9 cellular contexts compared by ENCODE assay signal in genomic region chr17:75774471-75774987, GRCh38. TPM values are rescaled to one million over a fixed set of nuclear protein-coding genes. Genes with fewer than 3 reads are reported as not detected.
A peak's percentile ranks its signal among the peaks of the same experiment; 100 is the strongest.
DNase-seq lines count a peak whose midpoint lies in the region; ATAC-seq, FAIRE-seq and TF ChIP-seq lines count a peak whose summit lies in the region.
"Had no signal": no experiment of that assay in that cellular context is flagged by ENCODE, and none has a peak within 500 bp of the region (broad histone marks: within the 10 kb centered on the region; RNA-seq: fewer than 3 reads in every experiment).

No MANE protein-coding gene starts in this region.

- POLR2A ChIA-PET in A549 (lab: Yijun Ruan, JAX) (interaction anchor here (0.9 to 4.2 kb wide), 4 partner anchors 9 to 128 kb away, joined by 3 to 40 read pairs (median 7); partner anchors contain the start of genes GALK1 and UNK), GM12878 (lab: Charles Lee) (interaction anchor here (1.2 to 5.3 kb wide), 3 partner anchors 9 to 21 kb away, joined by 3 to 40 read pairs (median 5); partner anchors contain the start of gene GALK1)

- RAD21 ChIA-PET in GM12878 (lab: Charles Lee; ENCODE audit: unreplicated experiment) = no interaction called here

- CTCF ChIA-PET in A549 (lab: Yijun Ruan, JAX) = interaction anchor here (1.0 to 9.7 kb wide), 10 partner anchors 9 to 140 kb away, joined by 3 to 131 read pairs (median 6); partner anchors contain the start of genes GALK1 and UNK
- CTCF ChIA-PET in GM12878 (lab: Yijun Ruan, JAX) = interaction anchor here (1.0 to 5.4 kb wide), 4 partner anchors 9 to 87 kb away, joined by 4 to 32 read pairs (median 18); partner anchors contain the start of gene GALK1

- TF ChIP-seq RAD21 in A549 (conservative IDR thresholded peaks at IDR 0.05 in 1 of 2, IDR thresholded peaks at IDR 0.05 in 1 of 2) = no peak
- no peak for TF ChIP-seq RAD21 in GM12878 (IDR thresholded peaks at IDR 0.05; ENCODE audit: insufficient read depth, low read depth, low read length)

- H3K4me3 ChIP-seq in A549 = no peak overlapping the region
- no peak overlapping the region for H3K4me3 ChIP-seq in DND-41 (ENCODE audit: low read depth in 1 of 2, low read length in 2 of 2)
- H3K4me3 ChIP-seq in GM12878 = no peak overlapping the region

- H3K27me3 ChIP-seq in DND-41 (ENCODE audit: insufficient read depth, low read length, poor library complexity) (no peaks in the 10 kb centered on the region), GM12878 (replicated peaks in 1 of 2; ENCODE audit: control insufficient read depth in 2 of 2, insufficient read depth in 2 of 2, low read length in 1 of 2) (no peaks in the 10 kb centered on the region)

- H3K27ac ChIP-seq in A549 (no peak overlapping the region), DND-41 (ENCODE audit: low read length) (no peak overlapping the region), GM12878 (ENCODE audit: control insufficient read depth, insufficient read depth) (no peak overlapping the region)

- TF ChIP-seq CTCF in A549 (IDR thresholded peaks at IDR 0.05) = no peak
- TF ChIP-seq CTCF in DND-41 (IDR thresholded peaks at IDR 0.05; ENCODE audit: borderline replicate concordance, extremely low read depth, low read length, poor library complexity, severe bottlenecking) = peak; percentile 2
- TF ChIP-seq CTCF in GM12878 (IDR thresholded peaks at IDR 0.05 in 2 of 3, conservative IDR thresholded peaks at IDR 0.05 in 1 of 3; ENCODE audit: control insufficient read depth in 2 of 3, extremely low read depth in 1 of 3, insufficient read depth in 1 of 3, low read depth in 3 of 3, low read length in 3 of 3) = no peak
- no peak for TF ChIP-seq CTCF in neural crest cell (conservative IDR thresholded peaks at IDR 0.05)

- H3K9me3 Mint-ChIP-seq in neural crest cell = no peaks in the 10 kb centered on the region

- H3K79me2 ChIP-seq in DND-41 (ENCODE audit: insufficient read depth, low read length) (peaks cover 30% of the 10 kb centered on the region), GM12878 (ENCODE audit: control insufficient read depth, insufficient read depth, low read length) (peaks cover 29% of the 10 kb centered on the region)

- no peak overlapping the region for H3K27ac Mint-ChIP-seq in neural crest cell (ENCODE audit: unreplicated experiment)

- SMC1A ChIA-PET in GM12878 (lab: Charles Lee; ENCODE audit: uncharacterized antibody, unreplicated experiment) = no interaction called here

- TF ChIP-seq EP300 in A549 (IDR thresholded peaks at IDR 0.05) (no peak), GM12878 (IDR thresholded peaks at IDR 0.05; ENCODE audit: borderline replicate concordance in 1 of 2, control insufficient read depth in 1 of 2, low read depth in 2 of 2, low read length in 2 of 2) (no peak)

- no peaks in the 10 kb centered on the region for H3K9me3 ChIP-seq in A549
- no peaks in the 10 kb centered on the region for H3K9me3 ChIP-seq in DND-41 (ENCODE audit: insufficient read depth, low read length, severe bottlenecking)
- H3K9me3 ChIP-seq in GM12878 (replicated peaks; ENCODE audit: control insufficient read depth, insufficient read depth, low read length) = no peaks in the 10 kb centered on the region

- DNase-seq in A549 (ENCODE audit: low read depth in 1 of 2, low spot score in 1 of 2) = no peak
- DNase-seq in DND-41 = no peak
- no peak for DNase-seq in GM12878 (ENCODE audit: low read depth, low spot score)
- DNase-seq in neural crest cell (ENCODE audit: low read depth, low spot score) = no peak
- DNase-seq in A172 (ENCODE audit: low spot score) = no peak
- DNase-seq in AML-193 (lab: John Stamatoyannopoulos, UW) = no peak
- no peak for DNase-seq in glomerular visceral epithelial cell (ENCODE audit: extremely low spot score)

- H3K36me3 ChIP-seq in DND-41 (ENCODE audit: insufficient read depth, low read length) (peaks cover 44% of the 10 kb centered on the region), GM12878 (ENCODE audit: control insufficient read depth in 2 of 2, insufficient read depth in 2 of 2, low read length in 1 of 2) (peaks cover 0 to 18% of the 10 kb centered on the region in 2 experiments)

- FAIRE-seq in A549 (lab: Jason Lieb, UNC) (no peak), GM12878 (lab: Jason Lieb, UNC) (no peak)

- TF ChIP-seq POLR2A in A549 (IDR thresholded peaks at IDR 0.05; ENCODE audit: low read length) (no peak), GM12878 (IDR thresholded peaks at IDR 0.05; ENCODE audit: low read depth, low read length) (no peak)

- intact Hi-C loops in GM12878 (cut with micrococcal nuclease; ENCODE audit: unreplicated experiment) = no loop called here

- peaks cover 33% of the 10 kb centered on the region for H3K4me1 Mint-ChIP-seq in neural crest cell

- ATAC-seq in A549 (peak; percentile 22 to 30), DND-41 (ENCODE audit: insufficient read depth, low read depth) (no peak), GM12878 (peak; percentile 1; the same call in 1 of the 3 replicates), HG02678 (IDR thresholded peaks at IDR 0.05; ENCODE audit: unreplicated experiment) (no peak)
- ATAC-seq: Panc1 had no signal

- in situ Hi-C loops in GM12878 (cut with MboI) = no loop called here

- WGBS in A549 (ENCODE audit: missing lambda C conversion rate) = 89% methylated on average over 4 of the region's 4 CpGs
- 98% methylated on average over 4 of the region's 4 CpGs for WGBS in GM12878 (ENCODE audit: insufficient coverage, insufficient replicate concordance, low lambda C conversion rate, missing lambda C conversion rate)

- H3K4me2 ChIP-seq in A549 = no peak overlapping the region
- H3K4me2 ChIP-seq in DND-41 (ENCODE audit: insufficient read depth, low read length) = no peak overlapping the region
- no peak overlapping the region for H3K4me2 ChIP-seq in GM12878 (ENCODE audit: control insufficient read depth, insufficient read depth)

- BruUV-seq in GM12878 (replicated peaks; lab: Mats Ljungman, UMichigan) = no TSS peak

- H3K4me1 ChIP-seq in A549 (peaks cover 13% of the 10 kb centered on the region), DND-41 (ENCODE audit: insufficient read depth, low read length) (peaks cover 17% of the 10 kb centered on the region), GM12878 (ENCODE audit: control insufficient read depth, insufficient read depth, low read length) (no peaks in the 10 kb centered on the region; the same call in 1 of the 2 replicates)

- H3K27me3 Mint-ChIP-seq in neural crest cell (ENCODE audit: low read depth) = peaks cover 8% of the 10 kb centered on the region

- peaks cover 19% of the 10 kb centered on the region for H3K36me3 Mint-ChIP-seq in neural crest cell (ENCODE audit: low read depth)

- H2AFZ ChIP-seq in DND-41 (ENCODE audit: low read depth, low read length) (no peak overlapping the region), GM12878 (ENCODE audit: control insufficient read depth, low read depth, low read length) (no peak overlapping the region)

- peak overlapping the region; percentile 93 for H3K4me3 Mint-ChIP-seq in neural crest cell

- H4K20me1 ChIP-seq in DND-41 (ENCODE audit: insufficient read depth, low read length) (peaks cover 42% of the 10 kb centered on the region), GM12878 (ENCODE audit: control insufficient read depth, insufficient read depth) (peaks cover 10% of the 10 kb centered on the region)

- H3K9ac ChIP-seq in DND-41 (ENCODE audit: low read depth, low read length) (no peak overlapping the region), GM12878 (ENCODE audit: control insufficient read depth, insufficient read depth, low read length) (no peak overlapping the region)

RNA-seq across cellular contexts. Expression of gene GALK1, which starts 9.5 kb away (rescaled TPM):
- polyA plus RNA-seq in A549 (2011; rRNA removed) (20.7 and 21.3 TPM in 2 replicates), A549 (2017; fragmentation: RNase III; extraction: RNeasy Plus Mini Kit Qiagen cat#74134 plus additional on column Dnase treatment) (50.9 to 55.6 TPM (median 54.3 TPM) in 3 replicates), GM12878 (2011; rRNA removed) (4.0 and 8.4 TPM in 2 replicates), GM12878 (2014; fragmentation: Illumina TruSeq; extraction: Trizol) (0.25 and 3.6 TPM in 2 replicates), GM12878 (2014; fragmentation: Nextera tagmentation; extraction: Ambion mirVana) (1 to 10 TPM in 1 of 2 experiments, under 1 TPM in 1; 0.21 to 5.9 TPM), GM12878 (2014; rRNA removed) (34.2 and 40.8 TPM in 2 replicates), GM12878 (2016; fragmentation: Nextera tagmentation; extraction: Ambion mirVana) (10 to 100 TPM; 38.1 to 43.8 TPM)
- 70.7 and 89.2 TPM in 2 replicates for polyA plus RNA-seq in A549 (2012; cell fraction: cytosol; rRNA removed)
- 111 and 163 TPM in 2 replicates for polyA plus RNA-seq in A549 (2012; cell fraction: nucleus; rRNA removed)
- 18.7 and 33.3 TPM in 2 replicates for polyA minus RNA-seq in A549 (2011; rRNA and poly(A)+ RNA removed)
- total RNA-seq in GM12878 (2013; cell fraction: nucleolus; rRNA removed) = 12.0 and 15.1 TPM in 2 replicates
- total RNA-seq in GM12878 (2014; rRNA removed) (32.6 and 43.2 TPM in 2 replicates), GM12878 (2014; rRNA removed; fragmentation: Illumina TruSeq; extraction: Trizol) (8.7 and 9.2 TPM in 2 replicates), GM12878 (2021) (38.5 and 41.1 TPM in 2 replicates), neural crest cell (11.9 and 13.1 TPM in 2 replicates)
- polyA plus RNA-seq in GM12878 (2011; ENCODE audit: low read depth) = 8.1 TPM
- polyA plus RNA-seq in GM12878 (2011; cell fraction: cytosol; rRNA removed) = 15.1 and 25.3 TPM in 2 replicates
- 30.2 and 35.7 TPM in 2 replicates for polyA plus RNA-seq in GM12878 (2011; cell fraction: nucleus; rRNA removed)
- polyA plus RNA-seq in GM12878 (2012) = 18.6 and 22.4 TPM in 2 replicates
- 5.0 and 16.4 TPM in 2 replicates for polyA minus RNA-seq in GM12878 (2011; rRNA and poly(A)+ RNA removed)
- polyA minus RNA-seq in GM12878 (2011; cell fraction: cytosol; rRNA and poly(A)+ RNA removed) = 9.8 and 15.2 TPM in 2 replicates
- polyA minus RNA-seq in GM12878 (2011; cell fraction: nucleus; rRNA and poly(A)+ RNA removed) = 9.7 TPM in 2 replicates
- total RNA-seq in A172 (2014; rRNA removed; shearing (Covaris generic)) = 72.7 and 87.5 TPM in 2 replicates

RNA-seq across cellular contexts. Expression of gene UNK, which starts 10.1 kb away (rescaled TPM):
- polyA plus RNA-seq in A549 (2011; rRNA removed) (34.5 and 40.0 TPM in 2 replicates), A549 (2017; fragmentation: RNase III; extraction: RNeasy Plus Mini Kit Qiagen cat#74134 plus additional on column Dnase treatment) (27.0 to 31.5 TPM (median 29.1 TPM) in 3 replicates), GM12878 (2011; rRNA removed) (30.8 and 33.2 TPM in 2 replicates), GM12878 (2014; fragmentation: Illumina TruSeq; extraction: Trizol) (25.2 and 26.9 TPM in 2 replicates), GM12878 (2014; fragmentation: Nextera tagmentation; extraction: Ambion mirVana) (10 to 100 TPM in 1 of 2 experiments, 1 to 10 TPM in 1; 8.9 to 11.9 TPM), GM12878 (2014; rRNA removed) (29.7 and 31.1 TPM in 2 replicates), GM12878 (2016; fragmentation: Nextera tagmentation; extraction: Ambion mirVana) (10 to 100 TPM; 27.6 to 27.8 TPM)
- polyA plus RNA-seq in A549 (2012; cell fraction: cytosol; rRNA removed) = 23.9 and 28.2 TPM in 2 replicates
- polyA plus RNA-seq in A549 (2012; cell fraction: nucleus; rRNA removed) = 42.4 and 50.7 TPM in 2 replicates
- 27.2 and 33.9 TPM in 2 replicates for polyA minus RNA-seq in A549 (2011; rRNA and poly(A)+ RNA removed)
- total RNA-seq in GM12878 (2013; cell fraction: nucleolus; rRNA removed) = 197 and 212 TPM in 2 replicates
- total RNA-seq in GM12878 (2014; rRNA removed) (26.7 and 32.6 TPM in 2 replicates), GM12878 (2014; rRNA removed; fragmentation: Illumina TruSeq; extraction: Trizol) (23.8 and 25.9 TPM in 2 replicates), GM12878 (2021) (32.2 and 34.5 TPM in 2 replicates), neural crest cell (49.3 and 49.4 TPM in 2 replicates)
- 6.2 TPM for polyA plus RNA-seq in GM12878 (2011; ENCODE audit: low read depth)
- 17.2 and 20.1 TPM in 2 replicates for polyA plus RNA-seq in GM12878 (2011; cell fraction: cytosol; rRNA removed)
- 36.8 and 48.3 TPM in 2 replicates for polyA plus RNA-seq in GM12878 (2011; cell fraction: nucleus; rRNA removed)
- polyA plus RNA-seq in GM12878 (2012) = 18.8 and 20.3 TPM in 2 replicates
- 48.5 and 52.4 TPM in 2 replicates for polyA minus RNA-seq in GM12878 (2011; rRNA and poly(A)+ RNA removed)
- polyA minus RNA-seq in GM12878 (2011; cell fraction: cytosol; rRNA and poly(A)+ RNA removed) = 11.5 and 12.8 TPM in 2 replicates
- 41.1 and 51.5 TPM in 2 replicates for polyA minus RNA-seq in GM12878 (2011; cell fraction: nucleus; rRNA and poly(A)+ RNA removed)
- 52.7 and 64.4 TPM in 2 replicates for total RNA-seq in A172 (2014; rRNA removed; shearing (Covaris generic))

RNA-seq across cellular contexts. Expression of gene ITGB4, which starts 53.3 kb away (rescaled TPM):
- polyA plus RNA-seq in A549 (2011; rRNA removed) (19.8 and 20.6 TPM in 2 replicates), A549 (2017; fragmentation: RNase III; extraction: RNeasy Plus Mini Kit Qiagen cat#74134 plus additional on column Dnase treatment) (30.1 to 37.4 TPM (median 36.0 TPM) in 3 replicates), GM12878 (2011; rRNA removed) (0.20 and 0.39 TPM in 2 replicates), GM12878 (2014; fragmentation: Illumina TruSeq; extraction: Trizol) (0.10 TPM in 1 of 2 replicates, not detected in the other), GM12878 (2014; fragmentation: Nextera tagmentation; extraction: Ambion mirVana) (not detected), GM12878 (2014; rRNA removed) (0.35 and 0.44 TPM in 2 replicates), GM12878 (2016; fragmentation: Nextera tagmentation; extraction: Ambion mirVana) (under 1 TPM; 0.20 to 0.45 TPM)
- 17.2 and 22.1 TPM in 2 replicates for polyA plus RNA-seq in A549 (2012; cell fraction: cytosol; rRNA removed)
- polyA plus RNA-seq in A549 (2012; cell fraction: nucleus; rRNA removed) = 77.1 and 140 TPM in 2 replicates
- polyA minus RNA-seq in A549 (2011; rRNA and poly(A)+ RNA removed) = 53.3 and 59.6 TPM in 2 replicates
- 0.46 and 0.61 TPM in 2 replicates for total RNA-seq in GM12878 (2013; cell fraction: nucleolus; rRNA removed)
- total RNA-seq in GM12878 (2014; rRNA removed) (0.05 and 0.06 TPM in 2 replicates), GM12878 (2014; rRNA removed; fragmentation: Illumina TruSeq; extraction: Trizol) (0.18 and 0.28 TPM in 2 replicates), GM12878 (2021) (1.6 and 1.9 TPM in 2 replicates), neural crest cell (0.64 and 1.4 TPM in 2 replicates)
- 0.33 TPM for polyA plus RNA-seq in GM12878 (2011; ENCODE audit: low read depth)
- 0.24 and 0.27 TPM in 2 replicates for polyA plus RNA-seq in GM12878 (2011; cell fraction: cytosol; rRNA removed)
- polyA plus RNA-seq in GM12878 (2011; cell fraction: nucleus; rRNA removed) = 0.64 and 1.1 TPM in 2 replicates
- polyA plus RNA-seq in GM12878 (2012) = 1.3 TPM in 2 replicates
- polyA minus RNA-seq in GM12878 (2011; rRNA and poly(A)+ RNA removed) = 0.51 and 2.0 TPM in 2 replicates
- polyA minus RNA-seq in GM12878 (2011; cell fraction: cytosol; rRNA and poly(A)+ RNA removed) = 1.9 and 2.4 TPM in 2 replicates
- polyA minus RNA-seq in GM12878 (2011; cell fraction: nucleus; rRNA and poly(A)+ RNA removed) = 1.8 and 2.7 TPM in 2 replicates
- total RNA-seq in A172 (2014; rRNA removed; shearing (Covaris generic)) = 15.0 and 15.2 TPM in 2 replicates

Comparison
In these comparisons a context has a peak if more than half of its experiments do, and no peak if none do; other contexts are left out.
1. ATAC-seq: peak in A549 (2 of 2) and GM12878 (single experiment); none in DND-41 (single experiment) and HG02678 (single experiment).